8 cellular contexts compared by ENCODE assay signal in genomic region chr11:119533931-119534694, GRCh38.
DNase-seq lines count a peak whose midpoint lies in the region; ATAC-seq and TF ChIP-seq lines count a peak whose summit lies in the region.

No MANE protein-coding gene starts in this region.

- WGBS in endodermal cell (ENCODE audit: insufficient coverage in 1 of 2, insufficient read length in 1 of 2), 2 experiments = 22 to 35% methylated on average over 9 to 12 of the region's 12 CpGs

- H3K4me1 Mint-ChIP-seq in activated CD4-positive, alpha-beta memory T cell treated with anti-CD3 and anti-CD28 coated beads, Interleukin-2, amount 10 ng/mL, durations not matched to agents 7 days and 5 days = no peaks in the 10 kb centered on the region
- H3K4me1 Mint-ChIP-seq in endodermal cell = peaks cover 28% of the 10 kb centered on the region
- peaks cover 3% of the 10 kb centered on the region for H3K4me1 Mint-ChIP-seq in memory B cell

- ATAC-seq in DND-41 (ENCODE audit: insufficient read depth, low read depth) = peak; percentile 68; the same call in 2 of the 3 replicates
- ATAC-seq in HG02981 (IDR thresholded peaks at IDR 0.05; ENCODE audit: unreplicated experiment) = peak; percentile 62
- peak; percentile 60 for ATAC-seq in memory B cell (ENCODE audit: low read depth)
- ATAC-seq in GM21717 (IDR thresholded peaks at IDR 0.05; ENCODE audit: unreplicated experiment) = no peak

- no peaks in the 10 kb centered on the region for H3K4me1 ChIP-seq in DND-41 (ENCODE audit: insufficient read depth, low read length)
- peaks cover 21% of the 10 kb centered on the region for H3K4me1 ChIP-seq in endodermal cell (ENCODE audit: control insufficient read depth, insufficient read depth, low read length)

- H3K4me3 ChIP-seq in DND-41 (ENCODE audit: low read depth in 1 of 2, low read length in 2 of 2) (no peak overlapping the region), endodermal cell (ENCODE audit: low read length) (no peak overlapping the region)

- H3K4me2 ChIP-seq in DND-41 (ENCODE audit: insufficient read depth, low read length) = no peak overlapping the region

- H3K27me3 Mint-ChIP-seq in activated CD4-positive, alpha-beta memory T cell treated with anti-CD3 and anti-CD28 coated beads, Interleukin-2, amount 10 ng/mL, durations not matched to agents 7 days and 5 days = peaks cover 13% of the 10 kb centered on the region
- H3K27me3 Mint-ChIP-seq in endodermal cell (ENCODE audit: insufficient read depth) (peaks cover 45% of the 10 kb centered on the region), memory B cell (peaks cover 11% of the 10 kb centered on the region)

- H3K27ac ChIP-seq in DND-41 (ENCODE audit: low read length) (no peak overlapping the region), endodermal cell (ENCODE audit: low read depth, low read length) (no peak overlapping the region)

- no peaks in the 10 kb centered on the region for H3K36me3 ChIP-seq in DND-41 (ENCODE audit: insufficient read depth, low read length)
- H3K36me3 ChIP-seq in endodermal cell (ENCODE audit: control insufficient read depth, insufficient read depth, low read length) = no peaks in the 10 kb centered on the region

- no peaks in the 10 kb centered on the region for H3K9me3 ChIP-seq in DND-41 (ENCODE audit: insufficient read depth, low read length, severe bottlenecking)
- H3K9me3 ChIP-seq in endodermal cell (ENCODE audit: control insufficient read depth, low read length) = no peaks in the 10 kb centered on the region

- H3K4me3 Mint-ChIP-seq in activated CD4-positive, alpha-beta memory T cell treated with anti-CD3 and anti-CD28 coated beads, Interleukin-2, amount 10 ng/mL, durations not matched to agents 7 days and 5 days = no peak overlapping the region
- H3K4me3 Mint-ChIP-seq in endodermal cell (no peak overlapping the region), memory B cell (no peak overlapping the region)

- CTCF ChIA-PET in activated CD4-positive, alpha-beta memory T cell treated with anti-CD3 and anti-CD28 coated beads, Interleukin-2, amount 10 ng/mL, durations not matched to agents 7 days and 5 days (lab: Charles Lee) = interaction anchor here (0.7 to 1.2 kb wide), 8 partner anchors 8 to 56 kb away, joined by 3 to 9 read pairs (median 3); no protein-coding TSS in a partner anchor

- no peaks in the 10 kb centered on the region for H3K9me3 Mint-ChIP-seq in activated CD4-positive, alpha-beta memory T cell treated with anti-CD3 and anti-CD28 coated beads, Interleukin-2, amount 10 ng/mL, durations not matched to agents 7 days and 5 days
- H3K9me3 Mint-ChIP-seq in endodermal cell (no peaks in the 10 kb centered on the region), memory B cell (no peaks in the 10 kb centered on the region)

- POLR2A ChIA-PET in activated CD4-positive, alpha-beta memory T cell treated with anti-CD3 and anti-CD28 coated beads, Interleukin-2, amount 10 ng/mL, durations not matched to agents 7 days and 5 days (lab: Charles Lee) = no interaction called here

- no peaks in the 10 kb centered on the region for H3K79me2 ChIP-seq in DND-41 (ENCODE audit: insufficient read depth, low read length)

- no peak overlapping the region for H2AFZ ChIP-seq in DND-41 (ENCODE audit: low read depth, low read length)

- no peaks in the 10 kb centered on the region for H3K36me3 Mint-ChIP-seq in activated CD4-positive, alpha-beta memory T cell treated with anti-CD3 and anti-CD28 coated beads, Interleukin-2, amount 10 ng/mL, durations not matched to agents 7 days and 5 days (ENCODE audit: low read depth)
- H3K36me3 Mint-ChIP-seq in endodermal cell (ENCODE audit: low read depth) = no peaks in the 10 kb centered on the region
- no peaks in the 10 kb centered on the region for H3K36me3 Mint-ChIP-seq in memory B cell

- peak; percentile 41 for DNase-seq in DND-41
- DNase-seq in NCI-H748 treated with DMSO at 0.1 percent for 48 hours (lab: John Stamatoyannopoulos, UW) = peak; percentile 3
- DNase-seq in activated CD4-positive, alpha-beta memory T cell treated with anti-CD3 and anti-CD28 coated beads, Interleukin-2, amount 10 ng/mL, durations not matched to agents 7 days and 5 days = peak; percentile 48
- DNase-seq in endodermal cell = peak; percentile 96
- peak; percentile 23 to 51 for DNase-seq in memory B cell (ENCODE audit: low spot score in 2 of 2)
- DNase-seq in stimulated activated CD8-positive, alpha-beta memory T cell treated with anti-CD3 and anti-CD28 coated beads, Interleukin-4, amount 100 ng/mL, for 48 hours = peak; percentile 86

- H4K20me1 ChIP-seq in DND-41 (ENCODE audit: insufficient read depth, low read length) = peaks cover 3% of the 10 kb centered on the region; the same call in 1 of the 2 replicates

- H3K9ac ChIP-seq in DND-41 (ENCODE audit: low read depth, low read length) = no peak overlapping the region
- H3K9ac ChIP-seq in endodermal cell (ENCODE audit: extremely low read depth, low read length, poor library complexity, severe bottlenecking) = no peak overlapping the region

- H3K27me3 ChIP-seq in DND-41 (ENCODE audit: insufficient read depth, low read length, poor library complexity) = peaks cover 9% of the 10 kb centered on the region
- peaks cover 31% of the 10 kb centered on the region for H3K27me3 ChIP-seq in endodermal cell (ENCODE audit: control insufficient read depth, insufficient read depth, low read length, poor library complexity, severe bottlenecking)

- H3K27ac Mint-ChIP-seq in activated CD4-positive, alpha-beta memory T cell treated with anti-CD3 and anti-CD28 coated beads, Interleukin-2, amount 10 ng/mL, durations not matched to agents 7 days and 5 days = no peak overlapping the region
- no peak overlapping the region for H3K27ac Mint-ChIP-seq in endodermal cell
- no peak overlapping the region for H3K27ac Mint-ChIP-seq in memory B cell

- peak; percentile 72 for TF ChIP-seq CTCF in DND-41 (IDR thresholded peaks at IDR 0.05; ENCODE audit: borderline replicate concordance, extremely low read depth, low read length, poor library complexity, severe bottlenecking)
- TF ChIP-seq CTCF in endodermal cell (conservative IDR thresholded peaks at IDR 0.05) = peak; percentile 99

Comparison
In these comparisons a context has a peak if more than half of its experiments do, and no peak if none do; other contexts are left out.
1. DNase-seq: peak in every context shown above with its lines; median percentile 96 in endodermal cell; 86 in stimulated activated CD8-positive, alpha-beta memory T cell treated with anti-CD3 and anti-CD28 coated beads, Interleukin-4, amount 100 ng/mL, for 48 hours; 48 in activated CD4-positive, alpha-beta memory T cell treated with anti-CD3 and anti-CD28 coated beads, Interleukin-2, amount 10 ng/mL, durations not matched to agents 7 days and 5 days; 41 in DND-41; 37 in memory B cell; 3 in NCI-H748 treated with DMSO at 0.1 percent for 48 hours.